ENCODE assay signal across 1 cellular context in genomic region chr10:77456414-77456813, GRCh38.
TF ChIP-seq lines count a peak whose summit lies in the region.

No MANE protein-coding gene starts in this region.

TF ChIP-seq in GM23338, 12 proteins besides CTCF, POLR2A, EP300 and RAD21 (continued from another document):
- TF ChIP-seq ZNF462 (CRISPR knock-in tag; IDR thresholded peaks at IDR 0.05) = no peak
- no peak for TF ChIP-seq ETS1 (IDR thresholded peaks at IDR 0.05)
- TF ChIP-seq CREB1 (CRISPR knock-in tag; IDR thresholded peaks at IDR 0.05; ENCODE audit: low read depth) = no peak
- TF ChIP-seq EZH2phosphoT487 (IDR thresholded peaks at IDR 0.05; ENCODE audit: unreplicated experiment) = no peak
- no peak for TF ChIP-seq STAT1 (IDR thresholded peaks at IDR 0.05; ENCODE audit: unreplicated experiment)
- TF ChIP-seq JUNB (IDR thresholded peaks at IDR 0.05; ENCODE audit: unreplicated experiment) = no peak
- TF ChIP-seq ZNF114 (CRISPR knock-in tag; IDR thresholded peaks at IDR 0.05) = no peak
- TF ChIP-seq EZH2 (IDR thresholded peaks at IDR 0.05; ENCODE audit: low read depth, unreplicated experiment) = no peak
- no peak for TF ChIP-seq POLR2AphosphoS5 (IDR thresholded peaks at IDR 0.05; ENCODE audit: low read depth)
- TF ChIP-seq ZNF331 (CRISPR knock-in tag; IDR thresholded peaks at IDR 0.05; ENCODE audit: low read depth) = no peak
